Comparison of ENCODE assay signal across 18 cellular contexts in genomic region chr3:11953350-11953749, GRCh38. TPM values are rescaled to one million over a fixed set of nuclear protein-coding genes. Genes with fewer than 3 reads are reported as not detected.
DNase-seq lines count a peak whose midpoint lies in the region; ATAC-seq and TF ChIP-seq lines count a peak whose summit lies in the region.
"Had no signal": no experiment of that assay in that cellular context is flagged by ENCODE, and none has a peak within 500 bp of the region (broad histone marks: within the 10 kb centered on the region; RNA-seq: fewer than 3 reads in every experiment).

No MANE protein-coding gene starts in this region.

- no peak overlapping the region for H3K4me3 Mint-ChIP-seq in osteocyte (ENCODE audit: unreplicated experiment)

- no peaks in the 10 kb centered on the region for H3K9me3 Mint-ChIP-seq in osteocyte (ENCODE audit: unreplicated experiment)

- H3K27ac Mint-ChIP-seq in osteocyte (ENCODE audit: unreplicated experiment) = no peak overlapping the region

- DNase-seq in NCI-H1417 (lab: John Stamatoyannopoulos, UW) (peak in 2 of 3 experiments; percentile 41 to 75), NCI-H1417 treated with DMSO at 0.1 percent for 48 hours (lab: John Stamatoyannopoulos, UW) (no peak), NCI-H2029 treated with DMSO at 0.1 percent for 48 hours (lab: John Stamatoyannopoulos, UW) (peak; percentile 27), NCI-H69 (lab: John Stamatoyannopoulos, UW) (peak; percentile 84), osteocyte (ENCODE audit: extremely low spot score, unreplicated experiment) (peak; percentile 32), cerebellar cortex (ENCODE audit: low spot score) (no peak), medulla oblongata (ENCODE audit: extremely low spot score) (no peak)
- DNase-seq: COR-L47, GM23248, IMR-90, Kasumi-1, NCI-H1694 treated with DMSO at 0.1 percent for 48 hours, NCI-H510A, OCI-M1, RPMI8226 had no signal

- no peak for ATAC-seq in GM21381 (IDR thresholded peaks at IDR 0.05; ENCODE audit: unreplicated experiment)
- ATAC-seq: HCT116 had no signal

- no peak for TF ChIP-seq CTCF in osteocyte (IDR thresholded peaks at IDR 0.05)

- no peaks in the 10 kb centered on the region for H3K36me3 Mint-ChIP-seq in osteocyte (ENCODE audit: unreplicated experiment)

- H3K27me3 Mint-ChIP-seq in osteocyte (ENCODE audit: unreplicated experiment) = peaks cover 4% of the 10 kb centered on the region

- H3K4me1 Mint-ChIP-seq in osteocyte (ENCODE audit: unreplicated experiment) = no peaks in the 10 kb centered on the region

RNA-seq across cellular contexts. Expression of gene SYN2, which starts 50.8 kb away (rescaled TPM):
- total RNA-seq in osteocyte = 0.46 TPM in 1 of 2 replicates, not detected in the other
- total RNA-seq: GM23248, HT-29 had no signal

Comparison
In these comparisons a context has a peak if more than half of its experiments do, and no peak if none do; other contexts are left out.
1. DNase-seq: peak in NCI-H1417 (2 of 3), NCI-H2029 treated with DMSO at 0.1 percent for 48 hours (single experiment), NCI-H69 (single experiment) and osteocyte (single experiment); none in NCI-H1417 treated with DMSO at 0.1 percent for 48 hours (single experiment), cerebellar cortex (single experiment) and medulla oblongata (single experiment).